In genomic region chr1:226602186-226603029, GRCh38 we compare ENCODE assay signal across 10 cellular contexts. TPM values are rescaled to one million over a fixed set of nuclear protein-coding genes. Genes with fewer than 3 reads are reported as not detected.
A peak's percentile ranks its signal among the peaks of the same experiment; 100 is the strongest.
DNase-seq lines count a peak whose midpoint lies in the region; TF ChIP-seq lines count a peak whose summit lies in the region.
"Had no signal": no experiment of that assay in that cellular context is flagged by ENCODE, and none has a peak within 500 bp of the region (broad histone marks: within the 10 kb centered on the region; RNA-seq: fewer than 3 reads in every experiment).

No MANE protein-coding gene starts in this region.

- in situ Hi-C loops in transverse colon (cut with MboI; ENCODE audit: low pct_ligation_motif_present in 1 of 4, low pct_unique_long_range_greater_than_20kb in 1 of 4, low sequenced_read_pairs in 3 of 4), result loop anchor here in 2 of 4 donors (25.0 kb wide), 1 partner anchor 190 kb away; the partner anchor contains the start of gene PARP1 (in 2 of the 2)

- no peaks in the 10 kb centered on the region for H4K20me1 ChIP-seq in MM.1S (ENCODE audit: insufficient read depth, low read length)

- H3K9me2 ChIP-seq in MM.1S (replicated peaks; ENCODE audit: insufficient read depth, low read length), result no peaks in the 10 kb centered on the region

- H3K4me3 ChIP-seq in MM.1S (ENCODE audit: low read length) (peak overlapping the region; percentile 38), esophagus muscularis mucosa (peak overlapping the region in 2 of 4 donors; percentile 10 to 30), transverse colon (no peak overlapping the region)

- no peak for TF ChIP-seq POLR2A in esophagus muscularis mucosa (IDR thresholded peaks at IDR 0.05; ENCODE audit: low read depth)
- TF ChIP-seq POLR2A in transverse colon (IDR thresholded peaks at IDR 0.05), result no peak

- TF ChIP-seq CTCF in MM.1S (IDR thresholded peaks at IDR 0.05; ENCODE audit: low read length) (no peak), esophagus muscularis mucosa (IDR thresholded peaks at IDR 0.05) (no peak), mesothelial cell of epicardium (IDR thresholded peaks at IDR 0.05; ENCODE audit: unreplicated experiment) (no peak), transverse colon (IDR thresholded peaks at IDR 0.05) (no peak)

- H3K36me3 Mint-ChIP-seq in mesothelial cell of epicardium, result no peaks in the 10 kb centered on the region
- H3K36me3 Mint-ChIP-seq: naive thymus-derived CD4-positive, alpha-beta T cell had no signal

- peak overlapping the region; percentile 60 for H3K4me2 ChIP-seq in MM.1S (ENCODE audit: low read depth, low read length)

- H3K79me2 ChIP-seq in MM.1S (ENCODE audit: low read length), result no peaks in the 10 kb centered on the region

- no peak overlapping the region; the same call in 1 of the 2 replicates for H3K9ac ChIP-seq in MM.1S (ENCODE audit: low read length)

- H3F3A ChIP-seq in MM.1S (ENCODE audit: insufficient read depth, low read length), result no peaks in the 10 kb centered on the region

- H3K36me3 ChIP-seq in MM.1S (replicated peaks; ENCODE audit: insufficient read depth, low read length), result no peaks in the 10 kb centered on the region
- H3K36me3 ChIP-seq in esophagus muscularis mucosa, result no peaks in the 10 kb centered on the region
- H3K36me3 ChIP-seq in transverse colon, result no peaks in the 10 kb centered on the region

- H2AFZ ChIP-seq in MM.1S (ENCODE audit: low read length), result peak overlapping the region; percentile 68

- peaks cover 42% of the 10 kb centered on the region for H3K4me1 Mint-ChIP-seq in mesothelial cell of epicardium

- DNase-seq in MM.1S (no peak), esophagus muscularis mucosa (ENCODE audit: extremely low spot score) (no peak), mesothelial cell of epicardium (ENCODE audit: low spot score in 2 of 2, unreplicated experiment in 2 of 2) (no peak), transverse colon (peak; percentile 26), NCI-H2196 treated with DMSO at 0.1 percent for 48 hours (lab: John Stamatoyannopoulos, UW; ENCODE audit: unreplicated experiment) (no peak), HPDE6-E6E7 (ENCODE audit: extremely low spot score) (no peak), GM19238 (ENCODE audit: insufficient read length, low spot score) (no peak), RPMI8226 (no peak)
- DNase-seq: naive thymus-derived CD4-positive, alpha-beta T cell had no signal

- H3K27ac Mint-ChIP-seq in mesothelial cell of epicardium, result peak overlapping the region; percentile 43
- H3K27ac Mint-ChIP-seq: naive thymus-derived CD4-positive, alpha-beta T cell; T-helper 1 cell treated with Interleukin-12 subunit alpha and Interleukin-12 subunit beta and Interleukin-4 antibody, amounts not matched to agents 30 μg/mL and 1 μg/mL, for 36 hours had no signal

- TF ChIP-seq EP300 in esophagus muscularis mucosa (IDR thresholded peaks at IDR 0.05) (peak; percentile 68), transverse colon (IDR thresholded peaks at IDR 0.05; ENCODE audit: low read depth) (peak; percentile 62)

- H3K4me3 Mint-ChIP-seq in mesothelial cell of epicardium, result no peak overlapping the region
- H3K4me3 Mint-ChIP-seq: naive thymus-derived CD4-positive, alpha-beta T cell; T-helper 1 cell treated with Interleukin-12 subunit alpha and Interleukin-12 subunit beta and Interleukin-4 antibody, amounts not matched to agents 30 μg/mL and 1 μg/mL, for 36 hours had no signal

- H3K27me3 ChIP-seq in MM.1S (replicated peaks; ENCODE audit: insufficient read depth, low read length) (no peaks in the 10 kb centered on the region), esophagus muscularis mucosa (no peaks in the 10 kb centered on the region), transverse colon (no peaks in the 10 kb centered on the region)

- H3K9me3 Mint-ChIP-seq in mesothelial cell of epicardium, result no peaks in the 10 kb centered on the region
- H3K9me3 Mint-ChIP-seq: T-helper 1 cell treated with Interleukin-12 subunit alpha and Interleukin-12 subunit beta and Interleukin-4 antibody, amounts not matched to agents 30 μg/mL and 1 μg/mL, for 36 hours had no signal

- intact Hi-C loops in esophagus muscularis mucosa (cut with DNase I), result no loop called here
- intact Hi-C loops in transverse colon (cut with DNase I; ENCODE audit: low total_unique reads), result no loop called here

- WGBS in esophagus muscularis mucosa, result 79% methylated on average over 19 of the region's 24 CpGs
- 72 to 85% methylated on average over 4 to 24 of the region's 24 CpGs for WGBS in transverse colon (ENCODE audit: low coverage in 1 of 2), 2 donors

- H3K9me3 ChIP-seq in MM.1S (replicated peaks; ENCODE audit: insufficient read depth, low read length), result no peaks in the 10 kb centered on the region
- H3K9me3 ChIP-seq in esophagus muscularis mucosa, result no peaks in the 10 kb centered on the region
- no peaks in the 10 kb centered on the region for H3K9me3 ChIP-seq in transverse colon

- H3K27ac ChIP-seq in MM.1S (ENCODE audit: low read length) (no peak overlapping the region), esophagus muscularis mucosa (replicated peaks in 1 of 4) (peak overlapping the region; percentile 70 to 81 (median 73)), transverse colon (peak overlapping the region; percentile 63 to 80 (median 74))

- peaks cover 10% of the 10 kb centered on the region for H3K27me3 Mint-ChIP-seq in mesothelial cell of epicardium (ENCODE audit: low read depth)

- peaks cover 4% of the 10 kb centered on the region; the same call in 1 of the 2 replicates for H3K4me1 ChIP-seq in MM.1S (ENCODE audit: low read length)
- peaks cover 33 to 56% (median 50%) of the 10 kb centered on the region in 4 donors for H3K4me1 ChIP-seq in esophagus muscularis mucosa
- H3K4me1 ChIP-seq in transverse colon, result peaks cover 9 to 26% (median 14%) of the 10 kb centered on the region in 4 donors

RNA-seq across cellular contexts. Expression of gene STUM, which starts 53.8 kb away (rescaled TPM):
- total RNA-seq in esophagus muscularis mucosa (1 to 10 TPM; 3.1 to 7.6 (median 6.3) TPM), mesothelial cell of epicardium (0.07 to 0.18 TPM (median 0.09 TPM) in 3 replicates), transverse colon (1 to 10 TPM; 1.4 to 4.1 (median 3.3) TPM)
- total RNA-seq: naive thymus-derived CD4-positive, alpha-beta T cell had no signal
